18 cellular contexts compared by ENCODE assay signal in the genomic region with DNA sequence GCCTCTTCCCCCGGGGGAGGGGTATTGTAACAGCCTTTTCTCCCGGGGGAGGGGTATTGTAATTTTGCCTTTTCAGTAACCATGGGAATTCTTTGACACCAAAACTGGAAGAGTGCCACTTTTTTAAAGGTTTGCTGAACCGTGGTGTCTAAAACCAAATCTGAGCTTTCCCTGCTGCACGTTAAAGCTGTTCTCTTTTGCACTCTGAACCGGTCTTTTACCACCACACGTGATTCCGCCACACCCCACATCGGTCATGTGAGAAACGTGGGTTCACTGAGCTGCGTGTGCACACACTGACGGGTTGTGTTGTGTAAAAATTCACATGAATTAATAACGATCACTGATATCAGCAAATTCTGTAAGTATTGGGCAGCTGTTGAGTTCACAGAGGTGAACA. TPM values are rescaled to one million over a fixed set of nuclear protein-coding genes. Genes with fewer than 3 reads are reported as not detected.
DNase-seq lines count a peak whose midpoint lies in the region; ATAC-seq and TF ChIP-seq lines count a peak whose summit lies in the region.
"Had no signal": no experiment of that assay in that cellular context is flagged by ENCODE, and none has a peak within 500 bp of the region (broad histone marks: within the 10 kb centered on the region; RNA-seq: fewer than 3 reads in every experiment).

No MANE protein-coding gene starts in this region.

- H3K4me3 ChIP-seq in mucosa of descending colon, result no peak overlapping the region
- H3K4me3 ChIP-seq: hepatocyte, lung had no signal

- H3K36me3 Mint-ChIP-seq in natural killer cell (no peaks in the 10 kb centered on the region), type B pancreatic cell (no peaks in the 10 kb centered on the region)
- H3K36me3 Mint-ChIP-seq in natural killer cell treated with Interleukin-12 subunit alpha and Interleukin-12 subunit beta and Interleukin-15 and Interleukin-18, amount 100 ng/mL, for 72 hours, result no peaks in the 10 kb centered on the region
- H3K36me3 Mint-ChIP-seq: activated naive CD8-positive, alpha-beta T cell had no signal

- H3K4me3 Mint-ChIP-seq in natural killer cell, result peak overlapping the region; percentile 42
- H3K4me3 Mint-ChIP-seq in natural killer cell treated with Interleukin-12 subunit alpha and Interleukin-12 subunit beta and Interleukin-15 and Interleukin-18, amount 100 ng/mL, for 72 hours, result no peak overlapping the region
- peak overlapping the region; percentile 20 for H3K4me3 Mint-ChIP-seq in type B pancreatic cell
- H3K4me3 Mint-ChIP-seq: activated naive CD8-positive, alpha-beta T cell; nephron had no signal

- H3K27me3 Mint-ChIP-seq in natural killer cell (ENCODE audit: low read depth in 2 of 2), result peaks cover 5% of the 10 kb centered on the region in 2 donors
- H3K27me3 Mint-ChIP-seq in natural killer cell treated with Interleukin-12 subunit alpha and Interleukin-12 subunit beta and Interleukin-15 and Interleukin-18, amount 100 ng/mL, for 72 hours, result peaks cover 0 to 5% of the 10 kb centered on the region in 2 donors
- peaks cover 25% of the 10 kb centered on the region for H3K27me3 Mint-ChIP-seq in type B pancreatic cell

- H3K36me3 ChIP-seq in mucosa of descending colon (ENCODE audit: low read depth), result no peaks in the 10 kb centered on the region

- H3K27ac Mint-ChIP-seq in natural killer cell (no peak overlapping the region), type B pancreatic cell (no peak overlapping the region)
- H3K27ac Mint-ChIP-seq in natural killer cell treated with Interleukin-12 subunit alpha and Interleukin-12 subunit beta and Interleukin-15 and Interleukin-18, amount 100 ng/mL, for 72 hours, result no peak overlapping the region
- H3K27ac Mint-ChIP-seq: activated naive CD8-positive, alpha-beta T cell had no signal

- H3K4me1 Mint-ChIP-seq in natural killer cell (no peaks in the 10 kb centered on the region), type B pancreatic cell (ENCODE audit: unreplicated experiment) (peaks cover 4% of the 10 kb centered on the region)
- peaks cover 0 to 2% of the 10 kb centered on the region in 2 donors for H3K4me1 Mint-ChIP-seq in natural killer cell treated with Interleukin-12 subunit alpha and Interleukin-12 subunit beta and Interleukin-15 and Interleukin-18, amount 100 ng/mL, for 72 hours (ENCODE audit: low read depth in 2 of 2)

- H3K9me3 Mint-ChIP-seq in natural killer cell (no peaks in the 10 kb centered on the region), type B pancreatic cell (no peaks in the 10 kb centered on the region)
- H3K9me3 Mint-ChIP-seq in natural killer cell treated with Interleukin-12 subunit alpha and Interleukin-12 subunit beta and Interleukin-15 and Interleukin-18, amount 100 ng/mL, for 72 hours, result no peaks in the 10 kb centered on the region
- H3K9me3 Mint-ChIP-seq: nephron had no signal

- ATAC-seq in natural killer cell (no peak), mucosa of descending colon (peak; percentile 91), GM21423 (IDR thresholded peaks at IDR 0.05; ENCODE audit: unreplicated experiment) (no peak)
- ATAC-seq in natural killer cell treated with Interleukin-12 subunit alpha and Interleukin-12 subunit beta and Interleukin-15 and Interleukin-18, amount 100 ng/mL, for 72 hours, result no peak

- H3K9me3 ChIP-seq in mucosa of descending colon, result no peaks in the 10 kb centered on the region
- H3K9me3 ChIP-seq: SK-N-SH had no signal

- H3K4me1 ChIP-seq in mucosa of descending colon (ENCODE audit: low read depth), result peaks cover 7% of the 10 kb centered on the region

- DNase-seq in natural killer cell (no peak), RPMI7951 (ENCODE audit: low read depth) (peak; percentile 33), mucosa of descending colon (peak in 2 of 3 donors; percentile 77 to 86), type B pancreatic cell (ENCODE audit: extremely low spot score, unreplicated experiment) (no peak), T-helper 9 cell (no peak), COLO668 (lab: John Stamatoyannopoulos, UW; ENCODE audit: unreplicated experiment) (no peak)
- DNase-seq in natural killer cell treated with Interleukin-12 subunit alpha and Interleukin-12 subunit beta and Interleukin-15 and Interleukin-18, amount 100 ng/mL, for 72 hours (ENCODE audit: low spot score), result no peak
- DNase-seq: activated CD4-positive, alpha-beta T cell treated with anti-CD3 and anti-CD28 coated beads, Interleukin-2, amount 50 U/mL, for 1 hour; H7; MV-4-11; NCI-H2029 treated with DMSO at 0.1 percent for 48 hours; NCI-H524 treated with DMSO at 0.1 percent for 48 hours; SK-N-SH had no signal

- intact Hi-C loops in natural killer cell (cut with micrococcal nuclease), result no loop called here
- intact Hi-C loops in mucosa of descending colon (cut with DNase I, micrococcal nuclease), result no loop called here

- TF ChIP-seq CTCF in natural killer cell (IDR thresholded peaks at IDR 0.05) (no peak), mucosa of descending colon (IDR thresholded peaks at IDR 0.05) (no peak), type B pancreatic cell (conservative IDR thresholded peaks at IDR 0.05) (no peak)

RNA-seq across cellular contexts. Expression of a gene that starts 9.2 kb away (rescaled TPM):
- total RNA-seq in natural killer cell, result 10 to 100 TPM; 45.0 to 71.4 (median 51.6) TPM
- 100 to 1,000 TPM in 1 of 2 donors, 10 to 100 TPM in 1; 52.3 to 125 TPM for total RNA-seq in natural killer cell treated with Interleukin-12 subunit alpha and Interleukin-12 subunit beta and Interleukin-15 and Interleukin-18, amount 100 ng/mL, for 72 hours
- 10.8 and 12.8 TPM in 2 replicates for total RNA-seq in RPMI7951 (2014; rRNA removed; shearing (Covaris generic))
- 10 to 100 TPM; 44.7 to 77.8 (median 49.6) TPM for total RNA-seq in mucosa of descending colon
- 23.6 and 29.0 TPM in 2 replicates for total RNA-seq in type B pancreatic cell (ENCODE audit: low replicate concordance)

Comparison
In these comparisons a context has a peak if more than half of its experiments do, and no peak if none do; other contexts are left out.
1. DNase-seq: peak in RPMI7951 (single experiment) and mucosa of descending colon (2 of 3); none in natural killer cell (single experiment), natural killer cell treated with Interleukin-12 subunit alpha and Interleukin-12 subunit beta and Interleukin-15 and Interleukin-18, amount 100 ng/mL, for 72 hours (single experiment), type B pancreatic cell (single experiment), T-helper 9 cell (single experiment) and COLO668 (single experiment).